In the genomic region with DNA sequence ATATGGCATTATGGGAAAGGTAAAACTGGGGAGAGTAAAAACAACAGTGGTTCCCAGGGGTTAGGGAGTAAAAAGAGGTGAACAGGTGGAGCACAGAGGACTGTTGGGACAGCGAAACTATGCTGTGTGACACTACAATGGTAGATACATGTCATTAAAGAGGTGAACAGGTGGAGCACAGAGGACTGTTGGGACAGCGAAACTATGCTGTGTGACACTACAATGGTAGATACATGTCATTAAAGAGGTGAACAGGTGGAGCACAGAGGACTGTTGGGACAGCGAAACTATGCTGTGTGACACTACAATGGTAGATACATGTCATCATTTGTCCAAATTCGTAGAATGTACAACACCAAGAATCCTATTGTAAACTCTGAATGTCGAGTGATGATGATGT, we compare ENCODE assay signal across 1 cellular context. TPM values are rescaled to one million over a fixed set of nuclear protein-coding genes. Genes with fewer than 3 reads are reported as not detected.
"Had no signal": no experiment of that assay in that cellular context is flagged by ENCODE, and none has a peak within 500 bp of the region (broad histone marks: within the 10 kb centered on the region; RNA-seq: fewer than 3 reads in every experiment).

No MANE protein-coding gene starts in this region.

RNA-seq across cellular contexts. Expression of gene FAM227A, which starts 11.9 kb away (rescaled TPM):
- polyA plus RNA-seq: immature natural killer cell had no signal
